Comparison of ENCODE assay signal across 1 cellular context in genomic region chr1:8520483-8520966, GRCh38.
TF ChIP-seq lines count a peak whose summit lies in the region.

No MANE protein-coding gene starts in this region.

TF ChIP-seq in GM23338, 12 proteins besides CTCF, POLR2A, EP300 and RAD21 (continued from another document):
- TF ChIP-seq REST (IDR thresholded peaks at IDR 0.05; ENCODE audit: unreplicated experiment) (no peak), POLR2AphosphoS5 (IDR thresholded peaks at IDR 0.05; ENCODE audit: low read depth) (no peak), EZH2 (IDR thresholded peaks at IDR 0.05; ENCODE audit: low read depth, unreplicated experiment) (no peak)
